ENCODE assay signal across 14 cellular contexts in the genomic region with DNA sequence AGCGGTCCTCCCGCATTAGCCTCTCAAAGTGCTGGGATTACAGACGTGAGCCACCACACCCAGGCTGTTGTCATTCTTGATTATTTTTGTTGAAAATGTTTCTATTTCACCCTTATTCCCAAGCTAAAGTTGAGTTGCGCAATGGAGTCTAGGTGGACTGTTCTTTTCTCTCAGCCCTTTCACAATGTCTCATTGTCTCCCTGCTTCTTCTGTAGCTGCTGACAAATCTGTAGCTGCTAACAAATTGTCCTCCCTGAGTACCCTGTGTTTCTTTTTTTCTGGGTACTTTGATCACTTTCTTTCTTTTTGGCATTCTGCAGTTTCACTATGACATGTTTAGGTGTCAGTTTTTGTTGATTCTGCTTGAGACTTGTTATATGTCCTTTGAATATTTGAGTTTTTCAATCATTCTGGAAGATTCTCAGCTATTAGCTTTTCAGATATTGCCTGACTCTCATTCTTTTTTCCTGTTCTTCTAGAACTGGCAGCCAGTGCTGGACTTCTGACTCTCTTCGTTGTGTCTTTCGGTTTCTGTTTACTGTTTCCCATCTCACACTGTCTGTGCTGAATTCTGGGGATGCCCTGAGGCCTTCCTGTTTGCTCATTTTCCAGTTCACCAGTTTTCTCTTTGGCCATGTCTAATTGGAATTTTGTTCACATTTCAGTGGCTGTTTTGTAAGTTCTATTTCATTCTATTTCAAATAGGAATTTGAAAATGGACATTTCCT. TPM values are rescaled to one million over a fixed set of nuclear protein-coding genes. Genes with fewer than 3 reads are reported as not detected.
DNase-seq lines count a peak whose midpoint lies in the region; ATAC-seq, FAIRE-seq and TF ChIP-seq lines count a peak whose summit lies in the region.
"Had no signal": no experiment of that assay in that cellular context is flagged by ENCODE, and none has a peak within 500 bp of the region (broad histone marks: within the 10 kb centered on the region; RNA-seq: fewer than 3 reads in every experiment).

No MANE protein-coding gene starts in this region.

- peaks cover 26 to 38% of the 10 kb centered on the region in 2 donors for H3K4me1 Mint-ChIP-seq in natural killer cell treated with Interleukin-12 subunit alpha and Interleukin-12 subunit beta and Interleukin-15 and Interleukin-18, amount 100 ng/mL, for 72 hours (ENCODE audit: low read depth in 2 of 2)
- H3K4me1 Mint-ChIP-seq in natural killer cell: peaks cover 21 to 35% of the 10 kb centered on the region in 2 donors
- H3K4me1 Mint-ChIP-seq in T-cell: peaks cover 15 to 38% (median 27%) of the 10 kb centered on the region in 3 donors
- peaks cover 3% of the 10 kb centered on the region for H3K4me1 Mint-ChIP-seq in type B pancreatic cell (ENCODE audit: unreplicated experiment)

- peak overlapping the region; percentile 85 for H3K4me3 Mint-ChIP-seq in natural killer cell treated with Interleukin-12 subunit alpha and Interleukin-12 subunit beta and Interleukin-15 and Interleukin-18, amount 100 ng/mL, for 72 hours
- no peak overlapping the region for H3K4me3 Mint-ChIP-seq in natural killer cell
- no peak overlapping the region for H3K4me3 Mint-ChIP-seq in T-cell
- no peak overlapping the region for H3K4me3 Mint-ChIP-seq in type B pancreatic cell

- H3K27ac Mint-ChIP-seq in natural killer cell treated with Interleukin-12 subunit alpha and Interleukin-12 subunit beta and Interleukin-15 and Interleukin-18, amount 100 ng/mL, for 72 hours: peak overlapping the region; percentile 78 to 79
- H3K27ac Mint-ChIP-seq in natural killer cell (peak overlapping the region in 1 of 2 donors; percentile 39), T-cell (peak overlapping the region; percentile 69 to 71), type B pancreatic cell (peak overlapping the region; percentile 59)

- no peak for DNase-seq in natural killer cell treated with Interleukin-12 subunit alpha and Interleukin-12 subunit beta and Interleukin-15 and Interleukin-18, amount 100 ng/mL, for 72 hours (ENCODE audit: low spot score)
- DNase-seq in natural killer cell (no peak), T-cell (no peak), type B pancreatic cell (ENCODE audit: extremely low spot score, unreplicated experiment) (no peak), KG1 (lab: John Stamatoyannopoulos, UW) (no peak), globus pallidus (ENCODE audit: low spot score) (no peak)
- DNase-seq: activated CD4-positive, CD25-positive, alpha-beta regulatory T cell; left cardiac atrium; MG63; psoas muscle; upper lobe of left lung had no signal

- POLR2A ChIA-PET in T-cell (lab: Charles Lee): interaction anchor here in 1 of 2 donors (0.8 kb wide), 1 partner anchor 122 kb away, joined by 3 read pairs; no protein-coding TSS in a partner anchor

- H3K27me3 Mint-ChIP-seq in natural killer cell treated with Interleukin-12 subunit alpha and Interleukin-12 subunit beta and Interleukin-15 and Interleukin-18, amount 100 ng/mL, for 72 hours: peaks cover 0 to 3% of the 10 kb centered on the region in 2 donors
- H3K27me3 Mint-ChIP-seq in natural killer cell (ENCODE audit: low read depth in 2 of 2): no peaks in the 10 kb centered on the region
- H3K27me3 Mint-ChIP-seq in T-cell: peaks cover 0 to 3% of the 10 kb centered on the region in 2 donors
- no peaks in the 10 kb centered on the region for H3K27me3 Mint-ChIP-seq in type B pancreatic cell

- intact Hi-C loops in natural killer cell (cut with micrococcal nuclease): no loop called here

- ATAC-seq in natural killer cell treated with Interleukin-12 subunit alpha and Interleukin-12 subunit beta and Interleukin-15 and Interleukin-18, amount 100 ng/mL, for 72 hours: peak; percentile 57 to 65
- ATAC-seq in natural killer cell (no peak), T-cell (replicated peaks in 1 of 4) (no peak), GM18502 (IDR thresholded peaks at IDR 0.05; ENCODE audit: poor library complexity, unreplicated experiment) (no peak)
- ATAC-seq: left cardiac atrium, psoas muscle, SK-N-SH treated with all-trans-retinoic acid at 6 μM for 48 hours had no signal

- CTCF ChIA-PET in T-cell (lab: Charles Lee): no interaction called here

- H3K9me3 Mint-ChIP-seq in natural killer cell treated with Interleukin-12 subunit alpha and Interleukin-12 subunit beta and Interleukin-15 and Interleukin-18, amount 100 ng/mL, for 72 hours: peaks cover 6% of the 10 kb centered on the region
- no peaks in the 10 kb centered on the region for H3K9me3 Mint-ChIP-seq in natural killer cell
- peaks cover 5 to 6% (median 5%) of the 10 kb centered on the region in 3 donors for H3K9me3 Mint-ChIP-seq in T-cell
- H3K9me3 Mint-ChIP-seq in type B pancreatic cell: no peaks in the 10 kb centered on the region

- H3K36me3 Mint-ChIP-seq in natural killer cell treated with Interleukin-12 subunit alpha and Interleukin-12 subunit beta and Interleukin-15 and Interleukin-18, amount 100 ng/mL, for 72 hours: peaks cover 18% of the 10 kb centered on the region
- H3K36me3 Mint-ChIP-seq in natural killer cell (no peaks in the 10 kb centered on the region), T-cell (peaks cover 22% of the 10 kb centered on the region), type B pancreatic cell (peaks cover 9% of the 10 kb centered on the region)

- TF ChIP-seq CTCF in natural killer cell (IDR thresholded peaks at IDR 0.05) (no peak), type B pancreatic cell (conservative IDR thresholded peaks at IDR 0.05) (no peak)

- peak; percentile 75 for FAIRE-seq in colon (lab: Jason Lieb, UNC)

RNA-seq across cellular contexts. Expression of gene ABCD1, which starts 6.6 kb away (rescaled TPM):
- 10 to 100 TPM in 1 of 2 donors, 1 to 10 TPM in 1; 7.4 to 12.2 TPM for total RNA-seq in natural killer cell treated with Interleukin-12 subunit alpha and Interleukin-12 subunit beta and Interleukin-15 and Interleukin-18, amount 100 ng/mL, for 72 hours
- total RNA-seq in natural killer cell (10 to 100 TPM; 12.2 to 13.9 (median 13.8) TPM), T-cell (10 to 100 TPM in 1 of 5 donors, 1 to 10 TPM in 4; 6.9 to 10.7 (median 7.9) TPM), type B pancreatic cell (ENCODE audit: low replicate concordance) (6.2 and 8.0 TPM in 2 replicates)

RNA-seq across cellular contexts. Expression of gene BCAP31, which starts 7.1 kb away (rescaled TPM):
- total RNA-seq in natural killer cell treated with Interleukin-12 subunit alpha and Interleukin-12 subunit beta and Interleukin-15 and Interleukin-18, amount 100 ng/mL, for 72 hours: 100 to 1,000 TPM; 156 to 159 TPM
- total RNA-seq in natural killer cell: 100 to 1,000 TPM; 109 to 131 (median 119) TPM
- total RNA-seq in T-cell: 100 to 1,000 TPM in 4 of 5 donors, 10 to 100 TPM in 1; 90.1 to 124 (median 107) TPM
- 160 and 223 TPM in 2 replicates for total RNA-seq in type B pancreatic cell (ENCODE audit: low replicate concordance)

RNA-seq across cellular contexts. Expression of gene PLXNB3, which starts 32.8 kb away (rescaled TPM):
- 1 to 10 TPM in 1 of 2 donors, under 1 TPM in 1; 0.48 to 2.4 TPM for total RNA-seq in natural killer cell treated with Interleukin-12 subunit alpha and Interleukin-12 subunit beta and Interleukin-15 and Interleukin-18, amount 100 ng/mL, for 72 hours
- total RNA-seq in natural killer cell (1 to 10 TPM in 2 of 3 donors, not detected in 1; 1.2 to 1.3 TPM), T-cell (under 1 TPM in 4 of 5 donors, not detected in 1; 0.28 to 0.47 (median 0.43) TPM), type B pancreatic cell (ENCODE audit: low replicate concordance) (1.2 and 1.4 TPM in 2 replicates)

RNA-seq across cellular contexts. Expression of gene SLC6A8, which starts 43.6 kb away (rescaled TPM):
- total RNA-seq in natural killer cell treated with Interleukin-12 subunit alpha and Interleukin-12 subunit beta and Interleukin-15 and Interleukin-18, amount 100 ng/mL, for 72 hours: 1 to 10 TPM; 2.3 to 4.1 TPM
- total RNA-seq in natural killer cell (1 to 10 TPM in 2 of 3 donors, under 1 TPM in 1; 0.77 to 2.5 (median 1.4) TPM), T-cell (1 to 10 TPM in 4 of 5 donors, under 1 TPM in 1; 0.89 to 2.3 (median 1.9) TPM), type B pancreatic cell (ENCODE audit: low replicate concordance) (19.9 and 56.8 TPM in 2 replicates)

RNA-seq across cellular contexts. Expression of gene SRPK3, which starts 49.6 kb away (rescaled TPM):
- not detected for total RNA-seq in natural killer cell treated with Interleukin-12 subunit alpha and Interleukin-12 subunit beta and Interleukin-15 and Interleukin-18, amount 100 ng/mL, for 72 hours
- not detected for total RNA-seq in natural killer cell
- total RNA-seq in T-cell: not detected
- total RNA-seq in type B pancreatic cell (ENCODE audit: low replicate concordance): not detected in 2 replicates

Comparison
In these comparisons a context has a peak if more than half of its experiments do, and no peak if none do; other contexts are left out.
1. ATAC-seq: peak in natural killer cell treated with Interleukin-12 subunit alpha and Interleukin-12 subunit beta and Interleukin-15 and Interleukin-18, amount 100 ng/mL, for 72 hours (2 of 2); none in natural killer cell (0 of 3), T-cell (0 of 4) and GM18502 (single experiment).